Comparison of ENCODE assay signal across 3 cellular contexts in genomic region chr7:151020231-151020630, GRCh38.
TF ChIP-seq lines count a peak whose summit lies in the region.

No MANE protein-coding gene starts in this region.

TF ChIP-seq in HEK293, 187 proteins besides CTCF, POLR2A, EP300 and RAD21:
- TF ChIP-seq ZNF600 (tag by site-specific recombination; IDR thresholded peaks at IDR 0.05) (no peak), ZNF341 (tag by site-specific recombination; IDR thresholded peaks at IDR 0.05; ENCODE audit: low read depth) (peak; percentile 70)

TF ChIP-seq in K562, 482 proteins besides CTCF, POLR2A, EP300 and RAD21:
- peak; percentile 25 for TF ChIP-seq HNRNPLL (IDR thresholded peaks at IDR 0.05; ENCODE audit: low read depth, low read length, poor library complexity, severe bottlenecking)
- TF ChIP-seq, protein P1, sequence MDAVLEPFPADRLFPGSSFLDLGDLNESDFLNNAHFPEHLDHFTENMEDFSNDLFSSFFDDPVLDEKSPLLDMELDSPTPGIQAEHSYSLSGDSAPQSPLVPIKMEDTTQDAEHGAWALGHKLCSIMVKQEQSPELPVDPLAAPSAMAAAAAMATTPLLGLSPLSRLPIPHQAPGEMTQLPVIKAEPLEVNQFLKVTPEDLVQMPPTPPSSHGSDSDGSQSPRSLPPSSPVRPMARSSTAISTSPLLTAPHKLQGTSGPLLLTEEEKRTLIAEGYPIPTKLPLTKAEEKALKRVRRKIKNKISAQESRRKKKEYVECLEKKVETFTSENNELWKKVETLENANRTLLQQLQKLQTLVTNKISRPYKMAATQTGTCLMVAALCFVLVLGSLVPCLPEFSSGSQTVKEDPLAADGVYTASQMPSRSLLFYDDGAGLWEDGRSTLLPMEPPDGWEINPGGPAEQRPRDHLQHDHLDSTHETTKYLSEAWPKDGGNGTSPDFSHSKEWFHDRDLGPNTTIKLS (IDR thresholded peaks at IDR 0.05; ENCODE audit: borderline replicate concordance, low read depth) = no peak

TF ChIP-seq in SK-N-SH, 30 proteins besides CTCF, POLR2A, EP300 and RAD21:
- no peak for TF ChIP-seq NFIC (IDR thresholded peaks at IDR 0.05; ENCODE audit: borderline replicate concordance)
- TF ChIP-seq TAF1 (IDR thresholded peaks at IDR 0.05; ENCODE audit: borderline replicate concordance, low read depth, low read length) = no peak
- TF ChIP-seq RCOR1 (IDR thresholded peaks at IDR 0.05; ENCODE audit: low read length) = no peak
- no peak for TF ChIP-seq FOSL2 (IDR thresholded peaks at IDR 0.05; ENCODE audit: borderline replicate concordance, low read depth)
- no peak for TF ChIP-seq MAX (IDR thresholded peaks at IDR 0.05; ENCODE audit: low read depth)
- TF ChIP-seq FOXJ3 (CRISPR knock-in tag; IDR thresholded peaks at IDR 0.05) = no peak
- no peak for TF ChIP-seq CHD2 (IDR thresholded peaks at IDR 0.05; ENCODE audit: low read length, partially characterized antibody)
- TF ChIP-seq RXRA (IDR thresholded peaks at IDR 0.05; ENCODE audit: borderline replicate concordance, low read depth) = no peak
- TF ChIP-seq, protein P2, sequence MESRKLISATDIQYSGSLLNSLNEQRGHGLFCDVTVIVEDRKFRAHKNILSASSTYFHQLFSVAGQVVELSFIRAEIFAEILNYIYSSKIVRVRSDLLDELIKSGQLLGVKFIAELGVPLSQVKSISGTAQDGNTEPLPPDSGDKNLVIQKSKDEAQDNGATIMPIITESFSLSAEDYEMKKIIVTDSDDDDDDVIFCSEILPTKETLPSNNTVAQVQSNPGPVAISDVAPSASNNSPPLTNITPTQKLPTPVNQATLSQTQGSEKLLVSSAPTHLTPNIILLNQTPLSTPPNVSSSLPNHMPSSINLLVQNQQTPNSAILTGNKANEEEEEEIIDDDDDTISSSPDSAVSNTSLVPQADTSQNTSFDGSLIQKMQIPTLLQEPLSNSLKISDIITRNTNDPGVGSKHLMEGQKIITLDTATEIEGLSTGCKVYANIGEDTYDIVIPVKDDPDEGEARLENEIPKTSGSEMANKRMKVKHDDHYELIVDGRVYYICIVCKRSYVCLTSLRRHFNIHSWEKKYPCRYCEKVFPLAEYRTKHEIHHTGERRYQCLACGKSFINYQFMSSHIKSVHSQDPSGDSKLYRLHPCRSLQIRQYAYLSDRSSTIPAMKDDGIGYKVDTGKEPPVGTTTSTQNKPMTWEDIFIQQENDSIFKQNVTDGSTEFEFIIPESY (IDR thresholded peaks at IDR 0.05; ENCODE audit: borderline replicate concordance, low read depth) = no peak
- TF ChIP-seq EZH2phosphoT487 (IDR thresholded peaks at IDR 0.05; ENCODE audit: borderline replicate concordance, low read depth) = no peak
- TF ChIP-seq GABPA (IDR thresholded peaks at IDR 0.05; ENCODE audit: low read depth) = no peak
